In the genomic region with DNA sequence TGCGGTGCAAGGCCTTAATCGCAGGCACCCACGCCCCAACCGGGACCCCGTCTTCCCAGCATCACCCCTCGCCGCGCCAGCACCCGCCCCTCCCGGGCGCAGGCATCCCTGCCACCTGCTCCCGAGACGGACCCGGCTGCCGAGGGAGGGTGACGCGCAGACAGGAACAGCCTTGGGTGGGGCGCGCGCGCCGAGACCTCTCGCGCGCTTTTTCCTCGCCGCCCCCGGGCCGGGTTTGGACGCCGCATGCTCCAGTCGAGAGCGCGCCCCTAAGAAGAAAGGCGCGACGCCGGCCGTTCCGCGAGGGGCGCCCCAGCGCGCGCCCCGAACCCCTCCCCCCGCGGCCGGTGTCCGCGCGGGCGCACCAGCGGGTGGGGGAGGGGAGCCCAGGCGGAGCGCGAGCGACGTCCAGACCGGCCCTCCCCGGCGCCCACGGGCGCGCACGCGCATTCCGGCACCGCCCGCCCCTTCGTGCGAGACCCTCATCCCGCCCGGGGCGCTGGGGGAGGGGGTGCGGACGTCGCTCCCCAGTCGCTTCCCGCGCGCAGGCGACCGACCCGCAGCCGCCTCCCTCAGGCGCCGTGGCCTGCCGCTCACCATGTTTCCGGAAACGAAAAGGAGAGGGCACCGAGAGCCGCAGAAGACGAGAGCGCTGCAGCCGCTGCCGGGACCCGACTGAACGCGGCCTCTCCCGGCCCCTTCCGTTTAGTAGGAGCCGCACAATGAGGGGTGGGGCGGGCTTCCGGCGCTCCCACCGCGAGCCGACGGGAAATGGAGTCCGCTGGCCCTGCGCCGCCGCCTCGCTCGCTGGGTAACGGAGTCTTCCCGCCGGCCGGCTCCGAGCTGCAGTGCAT, we compare ENCODE assay signal across 1 cellular context.
TF ChIP-seq lines count a peak whose summit lies in the region.

A gene (minus strand): TSS at position 681 of the 854 bp plus-strand sequence. CDS start 81 bp downstream, at position 600.

TF ChIP-seq in K562, 482 proteins besides CTCF, POLR2A, EP300 and RAD21 (continued from another document and continues in another):
- TF ChIP-seq ZNF79 (CRISPR knock-in tag; IDR thresholded peaks at IDR 0.05; ENCODE audit: low read depth), result no peak
- no peak; the same call in 1 of the 2 replicates for TF ChIP-seq JUN (IDR thresholded peaks at IDR 0.05; ENCODE audit: borderline replicate concordance, low read depth, low read length)
- peak; percentile 4; the same call in 1 of the 2 replicates for TF ChIP-seq JUN (CRISPR knock-in tag; IDR thresholded peaks at IDR 0.05; ENCODE audit: borderline replicate concordance)
- TF ChIP-seq ZNF124 (CRISPR knock-in tag; IDR thresholded peaks at IDR 0.05), result no peak
- no peak for TF ChIP-seq PHF20 (IDR thresholded peaks at IDR 0.05; ENCODE audit: partially characterized antibody)
- TF ChIP-seq, protein P1, sequence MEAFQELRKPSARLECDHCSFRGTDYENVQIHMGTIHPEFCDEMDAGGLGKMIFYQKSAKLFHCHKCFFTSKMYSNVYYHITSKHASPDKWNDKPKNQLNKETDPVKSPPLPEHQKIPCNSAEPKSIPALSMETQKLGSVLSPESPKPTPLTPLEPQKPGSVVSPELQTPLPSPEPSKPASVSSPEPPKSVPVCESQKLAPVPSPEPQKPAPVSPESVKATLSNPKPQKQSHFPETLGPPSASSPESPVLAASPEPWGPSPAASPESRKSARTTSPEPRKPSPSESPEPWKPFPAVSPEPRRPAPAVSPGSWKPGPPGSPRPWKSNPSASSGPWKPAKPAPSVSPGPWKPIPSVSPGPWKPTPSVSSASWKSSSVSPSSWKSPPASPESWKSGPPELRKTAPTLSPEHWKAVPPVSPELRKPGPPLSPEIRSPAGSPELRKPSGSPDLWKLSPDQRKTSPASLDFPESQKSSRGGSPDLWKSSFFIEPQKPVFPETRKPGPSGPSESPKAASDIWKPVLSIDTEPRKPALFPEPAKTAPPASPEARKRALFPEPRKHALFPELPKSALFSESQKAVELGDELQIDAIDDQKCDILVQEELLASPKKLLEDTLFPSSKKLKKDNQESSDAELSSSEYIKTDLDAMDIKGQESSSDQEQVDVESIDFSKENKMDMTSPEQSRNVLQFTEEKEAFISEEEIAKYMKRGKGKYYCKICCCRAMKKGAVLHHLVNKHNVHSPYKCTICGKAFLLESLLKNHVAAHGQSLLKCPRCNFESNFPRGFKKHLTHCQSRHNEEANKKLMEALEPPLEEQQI (IDR thresholded peaks at IDR 0.05), result no peak
- TF ChIP-seq ZNF707 (CRISPR knock-in tag; conservative IDR thresholded peaks at IDR 0.05), result no peak
- no peak for TF ChIP-seq ILK (tag; IDR thresholded peaks at IDR 0.05; ENCODE audit: borderline replicate concordance, low read depth)
- TF ChIP-seq PCBP1 (IDR thresholded peaks at IDR 0.05; ENCODE audit: low read depth, low read length, poor library complexity, severe bottlenecking), result peak; percentile 66
- 0 out of 2 replicates have a peak, but pooled peaks have one; percentile 8 for TF ChIP-seq ZBTB17 (CRISPR knock-in tag; IDR thresholded peaks at IDR 0.05)
- no peak for TF ChIP-seq ZKSCAN8 (CRISPR knock-in tag; IDR thresholded peaks at IDR 0.05)
- no peak for TF ChIP-seq NFATC3 (IDR thresholded peaks at IDR 0.05)
- TF ChIP-seq, protein P2, sequence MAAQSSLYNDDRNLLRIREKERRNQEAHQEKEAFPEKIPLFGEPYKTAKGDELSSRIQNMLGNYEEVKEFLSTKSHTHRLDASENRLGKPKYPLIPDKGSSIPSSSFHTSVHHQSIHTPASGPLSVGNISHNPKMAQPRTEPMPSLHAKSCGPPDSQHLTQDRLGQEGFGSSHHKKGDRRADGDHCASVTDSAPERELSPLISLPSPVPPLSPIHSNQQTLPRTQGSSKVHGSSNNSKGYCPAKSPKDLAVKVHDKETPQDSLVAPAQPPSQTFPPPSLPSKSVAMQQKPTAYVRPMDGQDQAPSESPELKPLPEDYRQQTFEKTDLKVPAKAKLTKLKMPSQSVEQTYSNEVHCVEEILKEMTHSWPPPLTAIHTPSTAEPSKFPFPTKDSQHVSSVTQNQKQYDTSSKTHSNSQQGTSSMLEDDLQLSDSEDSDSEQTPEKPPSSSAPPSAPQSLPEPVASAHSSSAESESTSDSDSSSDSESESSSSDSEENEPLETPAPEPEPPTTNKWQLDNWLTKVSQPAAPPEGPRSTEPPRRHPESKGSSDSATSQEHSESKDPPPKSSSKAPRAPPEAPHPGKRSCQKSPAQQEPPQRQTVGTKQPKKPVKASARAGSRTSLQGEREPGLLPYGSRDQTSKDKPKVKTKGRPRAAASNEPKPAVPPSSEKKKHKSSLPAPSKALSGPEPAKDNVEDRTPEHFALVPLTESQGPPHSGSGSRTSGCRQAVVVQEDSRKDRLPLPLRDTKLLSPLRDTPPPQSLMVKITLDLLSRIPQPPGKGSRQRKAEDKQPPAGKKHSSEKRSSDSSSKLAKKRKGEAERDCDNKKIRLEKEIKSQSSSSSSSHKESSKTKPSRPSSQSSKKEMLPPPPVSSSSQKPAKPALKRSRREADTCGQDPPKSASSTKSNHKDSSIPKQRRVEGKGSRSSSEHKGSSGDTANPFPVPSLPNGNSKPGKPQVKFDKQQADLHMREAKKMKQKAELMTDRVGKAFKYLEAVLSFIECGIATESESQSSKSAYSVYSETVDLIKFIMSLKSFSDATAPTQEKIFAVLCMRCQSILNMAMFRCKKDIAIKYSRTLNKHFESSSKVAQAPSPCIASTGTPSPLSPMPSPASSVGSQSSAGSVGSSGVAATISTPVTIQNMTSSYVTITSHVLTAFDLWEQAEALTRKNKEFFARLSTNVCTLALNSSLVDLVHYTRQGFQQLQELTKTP (IDR thresholded peaks at IDR 0.05; ENCODE audit: low read depth in 1 of 2, partially characterized antibody in 2 of 2), result peak in 1 of 2 experiments; percentile 95
- TF ChIP-seq MYC (IDR thresholded peaks at IDR 0.05; ENCODE audit: low read depth, low read length), result peak; percentile 69
- TF ChIP-seq MYC (CRISPR knock-in tag; IDR thresholded peaks at IDR 0.05; ENCODE audit: borderline replicate concordance, low read depth), result peak; percentile 18; the same call in 1 of the 2 replicates
- no peak for TF ChIP-seq ZKSCAN3 (CRISPR knock-in tag; IDR thresholded peaks at IDR 0.05)
- TF ChIP-seq NCOR1 (IDR thresholded peaks at IDR 0.05), result peak; percentile 47
- TF ChIP-seq, protein P3, sequence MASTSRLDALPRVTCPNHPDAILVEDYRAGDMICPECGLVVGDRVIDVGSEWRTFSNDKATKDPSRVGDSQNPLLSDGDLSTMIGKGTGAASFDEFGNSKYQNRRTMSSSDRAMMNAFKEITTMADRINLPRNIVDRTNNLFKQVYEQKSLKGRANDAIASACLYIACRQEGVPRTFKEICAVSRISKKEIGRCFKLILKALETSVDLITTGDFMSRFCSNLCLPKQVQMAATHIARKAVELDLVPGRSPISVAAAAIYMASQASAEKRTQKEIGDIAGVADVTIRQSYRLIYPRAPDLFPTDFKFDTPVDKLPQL (IDR thresholded peaks at IDR 0.05; ENCODE audit: extremely low read depth, insufficient read length), result peak; percentile 32
- TF ChIP-seq SMARCE1 (IDR thresholded peaks at IDR 0.05), result no peak
- TF ChIP-seq ZFP30 (CRISPR knock-in tag; IDR thresholded peaks at IDR 0.05; ENCODE audit: borderline replicate concordance), result no peak
- TF ChIP-seq CHCHD3 (CRISPR knock-in tag; IDR thresholded peaks at IDR 0.05), result 0 out of 2 replicates have a peak, but pooled peaks have one; percentile 44
- TF ChIP-seq, protein P4, sequence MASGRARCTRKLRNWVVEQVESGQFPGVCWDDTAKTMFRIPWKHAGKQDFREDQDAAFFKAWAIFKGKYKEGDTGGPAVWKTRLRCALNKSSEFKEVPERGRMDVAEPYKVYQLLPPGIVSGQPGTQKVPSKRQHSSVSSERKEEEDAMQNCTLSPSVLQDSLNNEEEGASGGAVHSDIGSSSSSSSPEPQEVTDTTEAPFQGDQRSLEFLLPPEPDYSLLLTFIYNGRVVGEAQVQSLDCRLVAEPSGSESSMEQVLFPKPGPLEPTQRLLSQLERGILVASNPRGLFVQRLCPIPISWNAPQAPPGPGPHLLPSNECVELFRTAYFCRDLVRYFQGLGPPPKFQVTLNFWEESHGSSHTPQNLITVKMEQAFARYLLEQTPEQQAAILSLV (tag; IDR thresholded peaks at IDR 0.05), result no peak
- TF ChIP-seq, protein P5, sequence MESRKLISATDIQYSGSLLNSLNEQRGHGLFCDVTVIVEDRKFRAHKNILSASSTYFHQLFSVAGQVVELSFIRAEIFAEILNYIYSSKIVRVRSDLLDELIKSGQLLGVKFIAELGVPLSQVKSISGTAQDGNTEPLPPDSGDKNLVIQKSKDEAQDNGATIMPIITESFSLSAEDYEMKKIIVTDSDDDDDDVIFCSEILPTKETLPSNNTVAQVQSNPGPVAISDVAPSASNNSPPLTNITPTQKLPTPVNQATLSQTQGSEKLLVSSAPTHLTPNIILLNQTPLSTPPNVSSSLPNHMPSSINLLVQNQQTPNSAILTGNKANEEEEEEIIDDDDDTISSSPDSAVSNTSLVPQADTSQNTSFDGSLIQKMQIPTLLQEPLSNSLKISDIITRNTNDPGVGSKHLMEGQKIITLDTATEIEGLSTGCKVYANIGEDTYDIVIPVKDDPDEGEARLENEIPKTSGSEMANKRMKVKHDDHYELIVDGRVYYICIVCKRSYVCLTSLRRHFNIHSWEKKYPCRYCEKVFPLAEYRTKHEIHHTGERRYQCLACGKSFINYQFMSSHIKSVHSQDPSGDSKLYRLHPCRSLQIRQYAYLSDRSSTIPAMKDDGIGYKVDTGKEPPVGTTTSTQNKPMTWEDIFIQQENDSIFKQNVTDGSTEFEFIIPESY (CRISPR knock-in tag; IDR thresholded peaks at IDR 0.05), result peak; percentile 65
- TF ChIP-seq, protein P6, sequence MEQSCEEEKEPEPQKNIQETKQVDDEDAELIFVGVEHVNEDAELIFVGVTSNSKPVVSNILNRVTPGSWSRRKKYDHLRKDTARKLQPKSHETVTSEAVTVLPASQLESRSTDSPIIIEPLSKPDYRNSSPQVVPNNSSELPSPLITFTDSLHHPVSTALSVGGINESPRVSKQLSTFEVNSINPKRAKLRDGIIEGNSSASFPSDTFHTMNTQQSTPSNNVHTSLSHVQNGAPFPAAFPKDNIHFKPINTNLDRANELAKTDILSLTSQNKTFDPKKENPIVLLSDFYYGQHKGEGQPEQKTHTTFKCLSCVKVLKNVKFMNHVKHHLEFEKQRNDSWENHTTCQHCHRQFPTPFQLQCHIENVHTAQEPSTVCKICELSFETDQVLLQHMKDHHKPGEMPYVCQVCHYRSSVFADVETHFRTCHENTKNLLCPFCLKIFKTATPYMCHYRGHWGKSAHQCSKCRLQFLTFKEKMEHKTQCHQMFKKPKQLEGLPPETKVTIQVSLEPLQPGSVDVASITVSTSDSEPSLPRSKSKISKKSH (CRISPR knock-in tag; IDR thresholded peaks at IDR 0.05), result no peak
- TF ChIP-seq ZNF165 (CRISPR knock-in tag; IDR thresholded peaks at IDR 0.05; ENCODE audit: borderline replicate concordance), result no peak
- TF ChIP-seq, protein P7, sequence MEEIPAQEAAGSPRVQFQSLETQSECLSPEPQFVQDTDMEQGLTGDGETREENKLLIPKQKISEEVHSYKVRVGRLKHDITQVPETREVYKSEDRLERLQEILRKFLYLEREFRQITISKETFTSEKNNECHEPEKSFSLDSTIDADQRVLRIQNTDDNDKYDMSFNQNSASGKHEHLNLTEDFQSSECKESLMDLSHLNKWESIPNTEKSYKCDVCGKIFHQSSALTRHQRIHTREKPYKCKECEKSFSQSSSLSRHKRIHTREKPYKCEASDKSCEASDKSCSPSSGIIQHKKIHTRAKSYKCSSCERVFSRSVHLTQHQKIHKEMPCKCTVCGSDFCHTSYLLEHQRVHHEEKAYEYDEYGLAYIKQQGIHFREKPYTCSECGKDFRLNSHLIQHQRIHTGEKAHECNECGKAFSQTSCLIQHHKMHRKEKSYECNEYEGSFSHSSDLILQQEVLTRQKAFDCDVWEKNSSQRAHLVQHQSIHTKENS (CRISPR knock-in tag; IDR thresholded peaks at IDR 0.05), result no peak
- TF ChIP-seq, protein P8, sequence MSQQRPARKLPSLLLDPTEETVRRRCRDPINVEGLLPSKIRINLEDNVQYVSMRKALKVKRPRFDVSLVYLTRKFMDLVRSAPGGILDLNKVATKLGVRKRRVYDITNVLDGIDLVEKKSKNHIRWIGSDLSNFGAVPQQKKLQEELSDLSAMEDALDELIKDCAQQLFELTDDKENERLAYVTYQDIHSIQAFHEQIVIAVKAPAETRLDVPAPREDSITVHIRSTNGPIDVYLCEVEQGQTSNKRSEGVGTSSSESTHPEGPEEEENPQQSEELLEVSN (IDR thresholded peaks at IDR 0.05; ENCODE audit: borderline replicate concordance in 1 of 2, extremely low read depth in 1 of 2, insufficient read depth in 1 of 2, insufficient read length in 1 of 2, low read depth in 1 of 2, low read length in 1 of 2, poor library complexity in 1 of 2, severe bottlenecking in 1 of 2), result peak; percentile 26 to 98
- no peak for TF ChIP-seq TEAD4 (IDR thresholded peaks at IDR 0.05; ENCODE audit: low read length)
- no peak for TF ChIP-seq TEAD4 (CRISPR knock-in tag; IDR thresholded peaks at IDR 0.05; ENCODE audit: borderline replicate concordance)
- no peak for TF ChIP-seq ZNF212 (CRISPR knock-in tag; IDR thresholded peaks at IDR 0.05)
- 0 out of 2 replicates have a peak, but pooled peaks have one; percentile 14 for TF ChIP-seq ATF1 (CRISPR knock-in tag; IDR thresholded peaks at IDR 0.05)
- peak; percentile 76 for TF ChIP-seq ATF1 (tag; IDR thresholded peaks at IDR 0.05)
- TF ChIP-seq HDAC8 (tag; IDR thresholded peaks at IDR 0.05), result 0 out of 2 replicates have a peak, but pooled peaks have one; percentile 21
- TF ChIP-seq KAT7 (CRISPR knock-in tag; IDR thresholded peaks at IDR 0.05; ENCODE audit: borderline replicate concordance), result peak; percentile 57; the same call in 1 of the 2 replicates
- no peak for TF ChIP-seq HNRNPUL1 (IDR thresholded peaks at IDR 0.05; ENCODE audit: low read length)
- TF ChIP-seq GTF2E2 (tag; IDR thresholded peaks at IDR 0.05), result 0 out of 2 replicates have a peak, but pooled peaks have one; percentile 75
- no peak for TF ChIP-seq HDGF (IDR thresholded peaks at IDR 0.05)
- no peak for TF ChIP-seq GATA2 (CRISPR knock-in tag; IDR thresholded peaks at IDR 0.05)
- no peak for TF ChIP-seq ZNF695 (CRISPR knock-in tag; IDR thresholded peaks at IDR 0.05)
- peak; percentile 94 for TF ChIP-seq KLF6 (CRISPR knock-in tag; IDR thresholded peaks at IDR 0.05; ENCODE audit: borderline replicate concordance)
- peak; percentile 39 for TF ChIP-seq CHD2 (IDR thresholded peaks at IDR 0.05; ENCODE audit: low read depth, low read length)
- TF ChIP-seq, protein P9, sequence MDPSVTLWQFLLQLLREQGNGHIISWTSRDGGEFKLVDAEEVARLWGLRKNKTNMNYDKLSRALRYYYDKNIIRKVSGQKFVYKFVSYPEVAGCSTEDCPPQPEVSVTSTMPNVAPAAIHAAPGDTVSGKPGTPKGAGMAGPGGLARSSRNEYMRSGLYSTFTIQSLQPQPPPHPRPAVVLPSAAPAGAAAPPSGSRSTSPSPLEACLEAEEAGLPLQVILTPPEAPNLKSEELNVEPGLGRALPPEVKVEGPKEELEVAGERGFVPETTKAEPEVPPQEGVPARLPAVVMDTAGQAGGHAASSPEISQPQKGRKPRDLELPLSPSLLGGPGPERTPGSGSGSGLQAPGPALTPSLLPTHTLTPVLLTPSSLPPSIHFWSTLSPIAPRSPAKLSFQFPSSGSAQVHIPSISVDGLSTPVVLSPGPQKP (CRISPR knock-in tag; IDR thresholded peaks at IDR 0.05), result no peak
- no peak for TF ChIP-seq ZBED1 (IDR thresholded peaks at IDR 0.05)
- no peak for TF ChIP-seq PYGO2 (tag; IDR thresholded peaks at IDR 0.05)
- no peak for TF ChIP-seq KLF16 (IDR thresholded peaks at IDR 0.05)
- no peak for TF ChIP-seq KAT2B (IDR thresholded peaks at IDR 0.05; ENCODE audit: low read depth, low read length)
- TF ChIP-seq TCF7 (IDR thresholded peaks at IDR 0.05; ENCODE audit: borderline replicate concordance), result no peak
- TF ChIP-seq DIDO1 (tag; IDR thresholded peaks at IDR 0.05; ENCODE audit: low read depth), result no peak
- TF ChIP-seq CREB1 (IDR thresholded peaks at IDR 0.05), result peak; percentile 59; the same call in 1 of the 2 replicates
- peak; percentile 75; the same call in 1 of the 2 replicates for TF ChIP-seq CREB1 (CRISPR knock-in tag; IDR thresholded peaks at IDR 0.05)
- peak in 1 of 2 experiments; percentile 84; a peak in 1 of 4 replicates for TF ChIP-seq KDM4B (IDR thresholded peaks at IDR 0.05; ENCODE audit: borderline replicate concordance in 2 of 2, low read depth in 1 of 2)
